ENCODE assay signal across 8 cellular contexts in the genomic region with DNA sequence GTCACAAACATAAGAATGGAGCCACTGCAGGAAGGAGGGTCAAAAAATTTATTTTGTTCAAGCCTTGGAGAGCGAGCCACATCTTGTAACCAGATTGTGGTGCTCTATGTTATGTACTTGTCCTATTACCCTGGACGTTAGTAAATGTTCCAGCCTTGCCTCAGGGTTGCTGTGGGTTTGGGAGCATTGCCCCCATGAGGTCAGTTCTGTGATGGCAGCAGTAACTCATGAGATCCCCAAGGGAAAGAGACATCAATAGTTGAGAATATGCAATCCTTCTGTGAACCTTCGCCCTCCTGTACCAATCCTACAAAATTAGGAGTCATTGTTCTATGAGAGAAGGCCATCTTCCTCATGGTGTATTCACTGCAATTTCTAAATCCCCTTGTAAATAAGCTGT. TPM values are rescaled to one million over a fixed set of nuclear protein-coding genes. Genes with fewer than 3 reads are reported as not detected.
DNase-seq lines count a peak whose midpoint lies in the region; ATAC-seq and TF ChIP-seq lines count a peak whose summit lies in the region.

No MANE protein-coding gene starts in this region.

- no peaks in the 10 kb centered on the region for H3K36me3 ChIP-seq in gastroesophageal sphincter

- TF ChIP-seq POLR2A in NB4 (IDR thresholded peaks at IDR 0.05; ENCODE audit: extremely low read depth, insufficient read length) (no peak), gastroesophageal sphincter (IDR thresholded peaks at IDR 0.05) (no peak)

- no peaks in the 10 kb centered on the region for H3K4me1 ChIP-seq in gastroesophageal sphincter

- H3K4me3 ChIP-seq in NB4 (ENCODE audit: low read depth, low read length): no peak overlapping the region
- no peak overlapping the region for H3K4me3 ChIP-seq in gastroesophageal sphincter

- WGBS in gastroesophageal sphincter (ENCODE audit: low coverage in 1 of 2), 2 donors: 60 to 67% methylated on average over 3 of the region's 3 CpGs

- ATAC-seq in GM21360 (IDR thresholded peaks at IDR 0.05; ENCODE audit: unreplicated experiment) (peak; percentile 73), GM19328 (IDR thresholded peaks at IDR 0.05; ENCODE audit: unreplicated experiment) (no peak), gastroesophageal sphincter (no peak)

- H3K9me3 ChIP-seq in gastroesophageal sphincter: no peaks in the 10 kb centered on the region

- no peak for TF ChIP-seq EP300 in gastroesophageal sphincter (IDR thresholded peaks at IDR 0.05)

- DNase-seq in DMS53 treated with DMSO at 0.1 percent for 48 hours (lab: John Stamatoyannopoulos, UW; ENCODE audit: unreplicated experiment) (peak; percentile 7), NB4 (ENCODE audit: low read depth) (peak; percentile 68), amniotic epithelial cell (ENCODE audit: low read depth) (peak; percentile 30), medulla oblongata (ENCODE audit: extremely low spot score) (peak; percentile 31)
- no peak for DNase-seq in effector CD4-positive, alpha-beta T cell

- peak; percentile 64 for TF ChIP-seq CTCF in NB4 (IDR thresholded peaks at IDR 0.05; ENCODE audit: low read depth, low read length)
- TF ChIP-seq CTCF in gastroesophageal sphincter (IDR thresholded peaks at IDR 0.05): no peak

- no peak overlapping the region for H3K27ac ChIP-seq in gastroesophageal sphincter

- H3K27me3 ChIP-seq in gastroesophageal sphincter: no peaks in the 10 kb centered on the region

RNA-seq across cellular contexts. Expression of a gene that starts 16.4 kb away (rescaled TPM):
- total RNA-seq in gastroesophageal sphincter: under 1 TPM in 2 of 4 donors, not detected in 2; 0.23 to 0.47 TPM

RNA-seq across cellular contexts. Expression of a gene that starts 46.7 kb away (rescaled TPM):
- 1 to 10 TPM in 2 of 4 donors, under 1 TPM in 1, not detected in 1; 0.81 to 5.0 (median 1.6) TPM for total RNA-seq in gastroesophageal sphincter
